8 cellular contexts compared by ENCODE assay signal in the genomic region with DNA sequence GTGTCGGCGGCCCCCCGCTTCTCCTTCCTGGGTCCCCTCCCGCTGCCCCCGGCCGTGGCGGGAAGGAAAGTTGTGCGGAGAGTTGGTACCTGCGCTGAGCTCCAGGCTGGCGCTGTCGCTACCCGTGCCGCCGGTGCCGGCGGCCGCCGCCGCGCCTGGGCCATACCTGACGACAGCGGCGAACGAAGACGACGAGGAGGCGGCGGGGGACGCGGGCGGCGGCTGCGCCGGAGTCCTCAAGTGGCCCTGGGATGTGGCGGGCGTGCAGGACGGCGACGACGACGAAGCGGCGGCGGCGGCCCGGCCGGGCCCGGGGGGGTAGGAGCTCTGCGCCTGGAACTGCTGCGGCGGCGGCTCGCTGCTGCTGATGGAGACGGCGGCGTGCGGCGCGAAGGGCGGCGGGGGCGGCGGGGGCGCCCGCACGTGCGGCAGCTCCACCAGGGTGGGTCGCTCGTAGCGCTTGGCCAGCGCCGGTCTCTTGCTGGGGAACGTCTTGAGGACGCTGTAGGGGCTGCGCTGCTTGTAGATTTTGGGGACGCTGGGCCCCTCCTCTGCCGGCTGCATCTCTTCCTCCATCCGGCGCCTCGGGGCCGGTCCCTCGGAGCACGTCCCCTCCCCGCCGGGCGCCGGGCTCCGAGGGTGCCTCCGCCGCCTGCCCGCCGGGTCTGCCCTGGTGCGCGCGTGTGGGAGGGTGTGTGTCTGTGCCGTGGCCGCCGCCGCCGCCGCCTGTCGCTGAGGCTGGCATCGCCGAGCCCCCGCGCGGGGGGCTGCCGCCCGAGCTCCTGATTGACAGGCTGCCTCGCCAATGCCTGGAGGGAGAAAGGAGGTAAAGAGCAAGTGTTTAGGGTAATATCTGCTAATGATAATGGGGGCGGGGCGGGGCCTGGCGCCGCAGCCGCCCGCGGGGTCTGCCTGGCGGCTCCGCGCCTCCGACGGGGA. TPM values are rescaled to one million over a fixed set of nuclear protein-coding genes. Genes with fewer than 3 reads are reported as not detected.
DNase-seq lines count a peak whose midpoint lies in the region; ATAC-seq and TF ChIP-seq lines count a peak whose summit lies in the region.

No MANE protein-coding gene starts in this region.

- WGBS in HUES64: under 1% methylated on average over 122 of the region's 122 CpGs

- peaks cover 12% of the 10 kb centered on the region; the same call in 1 of the 2 replicates for H3K4me1 ChIP-seq in HUES64 (ENCODE audit: insufficient read depth, low read length)

- H3K4me3 ChIP-seq in HUES64 (ENCODE audit: low read length): peak overlapping the region; percentile 65
- H3K4me3 ChIP-seq in WI38 (ENCODE audit: low read depth, low read length): peak overlapping the region; percentile 32
- no peak overlapping the region for H3K4me3 ChIP-seq in fibroblast of pulmonary artery (replicated peaks; ENCODE audit: low read depth, low read length)
- peak overlapping the region; percentile 40 for H3K4me3 ChIP-seq in retinal pigment epithelial cell (ENCODE audit: low read length)

- TF ChIP-seq CTCF in GM10266 (IDR thresholded peaks at IDR 0.05; ENCODE audit: control insufficient read depth, insufficient read depth, low read depth, missing control alignments) (no peak), WI38 (IDR thresholded peaks at IDR 0.05; ENCODE audit: low read depth, low read length) (no peak), fibroblast of pulmonary artery (IDR thresholded peaks at IDR 0.05; ENCODE audit: low read length, missing control alignments) (no peak), retinal pigment epithelial cell (conservative IDR thresholded peaks at IDR 0.05; ENCODE audit: low read depth, low read length) (no peak)

- ATAC-seq in GM21423 (IDR thresholded peaks at IDR 0.05; ENCODE audit: unreplicated experiment): peak; percentile 63

- no peaks in the 10 kb centered on the region for H3K36me3 ChIP-seq in HUES64 (ENCODE audit: insufficient read depth, low read length)

- peak overlapping the region; percentile 16 for H3K27ac ChIP-seq in HUES64 (ENCODE audit: low read depth, low read length)

- DNase-seq in GM10266 (ENCODE audit: extremely low spot score) (peak; percentile 92), fibroblast of pulmonary artery (ENCODE audit: low read depth) (peak; percentile 1), retinal pigment epithelial cell (ENCODE audit: low read depth) (no peak), HK-2 (ENCODE audit: unreplicated experiment) (no peak), cortex of kidney (lab: John Stamatoyannopoulos, UW) (no peak)

- peak overlapping the region; percentile 65 for H3K9ac ChIP-seq in HUES64 (ENCODE audit: low read depth, low read length)

- peaks cover 48% of the 10 kb centered on the region for H3K27me3 ChIP-seq in HUES64 (ENCODE audit: insufficient read depth, low read length)

- H3K9me3 ChIP-seq in HUES64 (ENCODE audit: insufficient read depth, low read depth, low read length): no peaks in the 10 kb centered on the region

RNA-seq across cellular contexts. Expression of a gene that starts 0.6 kb away (rescaled TPM):
- polyA plus RNA-seq in HUES64 (2013, experiment 1 of 2): 15.9 TPM
- polyA plus RNA-seq in HUES64 (2013, experiment 2 of 2): 13.2 TPM

Comparison
In these comparisons a context has a peak if more than half of its experiments do, and no peak if none do; other contexts are left out.
1. DNase-seq: peak in GM10266 (single experiment) and fibroblast of pulmonary artery (single experiment); none in retinal pigment epithelial cell (single experiment), HK-2 (single experiment) and cortex of kidney (single experiment).